In the genomic region with DNA sequence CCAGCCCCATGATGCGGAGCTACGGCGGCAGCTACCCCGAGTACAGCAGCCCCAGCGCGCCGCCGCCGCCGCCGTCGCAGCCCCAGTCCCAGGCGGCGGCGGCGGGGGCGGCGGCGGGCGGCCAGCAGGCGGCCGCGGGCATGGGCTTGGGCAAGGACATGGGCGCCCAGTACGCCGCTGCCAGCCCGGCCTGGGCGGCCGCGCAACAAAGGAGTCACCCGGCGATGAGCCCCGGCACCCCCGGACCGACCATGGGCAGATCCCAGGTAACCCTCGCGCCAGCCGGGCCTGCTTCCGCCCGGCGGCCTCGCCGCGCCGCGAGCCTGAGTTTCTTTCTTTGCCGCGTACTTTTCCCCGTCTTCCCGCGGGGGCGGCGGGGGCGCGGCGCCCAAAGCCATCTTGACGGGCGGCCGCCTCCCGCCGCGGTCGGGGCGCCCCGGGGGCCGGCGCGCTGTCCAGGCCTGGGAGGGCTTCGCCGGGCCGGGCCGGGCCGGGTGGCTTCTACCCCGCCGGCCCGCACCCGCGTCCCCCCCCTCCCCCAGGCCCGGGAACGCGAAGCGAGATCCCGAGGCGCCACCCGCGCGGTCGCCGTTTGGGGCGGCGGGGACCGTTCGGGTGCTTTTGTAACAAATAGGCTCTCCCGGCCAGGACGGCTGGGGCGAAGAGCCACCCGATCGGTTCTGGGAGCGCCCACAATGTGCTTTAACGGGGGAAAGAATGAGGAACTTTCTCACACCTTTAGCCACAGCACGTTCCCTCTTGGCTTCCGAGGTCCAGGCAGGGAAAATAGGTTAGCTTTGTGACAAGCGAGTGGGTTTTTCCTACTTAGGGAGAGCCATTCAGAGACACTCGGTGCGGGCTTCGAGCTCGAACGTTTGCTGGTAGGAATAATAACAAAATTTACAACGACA, we compare ENCODE assay signal across 8 cellular contexts. TPM values are rescaled to one million over a fixed set of nuclear protein-coding genes. Genes with fewer than 3 reads are reported as not detected.
DNase-seq lines count a peak whose midpoint lies in the region; ATAC-seq and TF ChIP-seq lines count a peak whose summit lies in the region.

No MANE protein-coding gene starts in this region.

- peak overlapping the region; percentile 94 for H3K27ac ChIP-seq in KOPT-K1 (ENCODE audit: low read depth, low read length, poor library complexity, severe bottlenecking)

- ATAC-seq in HG03378 (IDR thresholded peaks at IDR 0.05; ENCODE audit: unreplicated experiment) (no peak), GM19351 (IDR thresholded peaks at IDR 0.05; ENCODE audit: unreplicated experiment) (no peak)

- in situ Hi-C loops in GM13976 (cut with MboI; ENCODE audit: low sequenced_read_pairs, unreplicated experiment) = loop anchor here (10.0 kb wide), 1 partner anchor 245 kb away; no protein-coding TSS in a partner anchor

- DNase-seq in GM13976 (ENCODE audit: low spot score) (peak; percentile 58), choroid plexus epithelial cell (ENCODE audit: low read depth) (no peak), lower leg skin (ENCODE audit: low spot score in 2 of 2) (peak; percentile 41 to 91)
- peak in 3 of 4 experiments; percentile 25 to 40 (median 38) for DNase-seq in activated CD4-positive, CD25-positive, alpha-beta regulatory T cell (lab: John Stamatoyannopoulos, UW)
- DNase-seq in stimulated activated CD4-positive, alpha-beta T cell treated with anti-CD3 and anti-CD28 coated beads, Interleukin-4, amount 100 ng/mL, for 48 hours (ENCODE audit: low read depth in 2 of 2) = peak; percentile 53 to 56

- 0 to 1% methylated on average over 16 to 44 of the region's 109 CpGs for WGBS in lower leg skin, 2 donors

- TF ChIP-seq CTCF in GM13976 (IDR thresholded peaks at IDR 0.05; ENCODE audit: borderline replicate concordance, control extremely low read depth, extremely low read depth, insufficient read depth, missing control alignments) (no peak), choroid plexus epithelial cell (conservative IDR thresholded peaks at IDR 0.05; ENCODE audit: low read depth, low read length) (no peak), lower leg skin (IDR thresholded peaks at IDR 0.05) (no peak)

- H3K36me3 ChIP-seq in KOPT-K1 (ENCODE audit: insufficient read depth, low read length) = no peaks in the 10 kb centered on the region

- H3K9me3 ChIP-seq in KOPT-K1 (ENCODE audit: insufficient read depth, low read length, poor library complexity, severe bottlenecking) = no peaks in the 10 kb centered on the region

- H3K4me3 ChIP-seq in choroid plexus epithelial cell (ENCODE audit: low read depth, low read length) = peak overlapping the region; percentile 76
- peak overlapping the region; percentile 83 for H3K4me3 ChIP-seq in lower leg skin (ENCODE audit: low read depth, poor library complexity, severe bottlenecking)

- intact Hi-C loops in lower leg skin (cut with DNase I; ENCODE audit: low total_unique reads) = loop anchor here (5.0 kb wide), 2 partner anchors 57 to 253 kb away; no protein-coding TSS in a partner anchor

- TF ChIP-seq POLR2A in lower leg skin (IDR thresholded peaks at IDR 0.05) = no peak

RNA-seq across cellular contexts. Expression of gene ARID1B, which starts 2.3 kb away (rescaled TPM):
- total RNA-seq in lower leg skin = 100 to 1,000 TPM in 3 of 4 donors, 10 to 100 TPM in 1; 87.3 to 132 (median 102) TPM
